Comparison of ENCODE assay signal across 1 cellular context in genomic region chr18:54774971-54775665, GRCh38.
TF ChIP-seq lines count a peak whose summit lies in the region.

No MANE protein-coding gene starts in this region.

TF ChIP-seq in IMR-90, 13 proteins besides CTCF, POLR2A, EP300 and RAD21 (continued from another document):
- no peak for TF ChIP-seq USF2 (IDR thresholded peaks at IDR 0.05; ENCODE audit: low read depth, low read length)
